In genomic region chr15:37891754-37892368, GRCh38 we compare ENCODE assay signal across 1 cellular context.
TF ChIP-seq lines count a peak whose summit lies in the region.

No MANE protein-coding gene starts in this region.

TF ChIP-seq in WTC11, 78 proteins besides CTCF, POLR2A, EP300 and RAD21 (continued from another document):
- TF ChIP-seq GRHL2 (CRISPR knock-in tag; IDR thresholded peaks at IDR 0.05; ENCODE audit: insufficient replicate concordance, severe bottlenecking) (no peak), NR3C1 (CRISPR knock-in tag; conservative IDR thresholded peaks at IDR 0.05; ENCODE audit: low read depth) (no peak), ZNF317 (CRISPR knock-in tag; IDR thresholded peaks at IDR 0.05; ENCODE audit: borderline replicate concordance, low read depth) (no peak), USF2 (CRISPR knock-in tag; IDR thresholded peaks at IDR 0.05) (no peak), SMAD4 (CRISPR knock-in tag; IDR thresholded peaks at IDR 0.05) (no peak)
- TF ChIP-seq, protein P1, sequence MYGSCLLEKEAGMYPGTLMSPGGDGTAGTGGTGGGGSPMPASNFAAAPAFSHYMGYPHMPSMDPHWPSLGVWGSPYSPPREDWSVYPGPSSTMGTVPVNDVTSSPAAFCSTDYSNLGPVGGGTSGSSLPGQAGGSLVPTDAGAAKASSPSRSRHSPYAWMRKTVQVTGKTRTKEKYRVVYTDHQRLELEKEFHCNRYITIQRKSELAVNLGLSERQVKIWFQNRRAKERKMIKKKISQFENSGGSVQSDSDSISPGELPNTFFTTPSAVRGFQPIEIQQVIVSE (CRISPR knock-in tag; IDR thresholded peaks at IDR 0.05; ENCODE audit: borderline replicate concordance) = no peak
- TF ChIP-seq, protein P2, sequence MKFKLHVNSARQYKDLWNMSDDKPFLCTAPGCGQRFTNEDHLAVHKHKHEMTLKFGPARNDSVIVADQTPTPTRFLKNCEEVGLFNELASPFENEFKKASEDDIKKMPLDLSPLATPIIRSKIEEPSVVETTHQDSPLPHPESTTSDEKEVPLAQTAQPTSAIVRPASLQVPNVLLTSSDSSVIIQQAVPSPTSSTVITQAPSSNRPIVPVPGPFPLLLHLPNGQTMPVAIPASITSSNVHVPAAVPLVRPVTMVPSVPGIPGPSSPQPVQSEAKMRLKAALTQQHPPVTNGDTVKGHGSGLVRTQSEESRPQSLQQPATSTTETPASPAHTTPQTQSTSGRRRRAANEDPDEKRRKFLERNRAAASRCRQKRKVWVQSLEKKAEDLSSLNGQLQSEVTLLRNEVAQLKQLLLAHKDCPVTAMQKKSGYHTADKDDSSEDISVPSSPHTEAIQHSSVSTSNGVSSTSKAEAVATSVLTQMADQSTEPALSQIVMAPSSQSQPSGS (CRISPR knock-in tag; IDR thresholded peaks at IDR 0.05; ENCODE audit: borderline replicate concordance, low read depth) = no peak
